14 cellular contexts compared by ENCODE assay signal in the genomic region with DNA sequence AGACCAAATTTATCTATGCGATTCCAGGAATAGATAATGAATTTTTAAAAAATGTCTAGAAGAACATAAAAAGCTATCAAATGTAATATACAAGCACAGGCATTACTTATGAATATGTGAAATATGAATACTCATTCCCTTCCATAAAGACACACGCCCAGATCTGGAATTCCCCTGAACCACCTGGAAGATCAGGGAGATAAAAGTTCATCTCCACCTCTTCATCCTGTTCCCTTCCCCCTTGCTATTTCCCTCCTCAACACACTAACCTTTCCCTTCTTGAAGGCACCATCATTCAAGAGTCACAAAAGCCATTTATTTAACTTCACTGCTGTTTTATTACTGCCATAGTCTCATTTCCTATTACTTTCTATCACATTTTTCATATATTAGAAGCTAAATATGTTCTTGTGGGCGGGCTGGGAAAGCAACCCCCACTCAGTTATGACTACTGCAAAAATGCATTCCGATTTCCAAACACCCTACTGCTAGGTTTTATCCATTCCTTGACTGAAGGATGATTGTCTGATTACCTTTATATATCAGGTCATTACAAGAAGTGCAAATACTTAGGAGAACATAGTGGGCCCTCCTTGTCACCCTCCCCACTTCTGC. TPM values are rescaled to one million over a fixed set of nuclear protein-coding genes. Genes with fewer than 3 reads are reported as not detected.
DNase-seq lines count a peak whose midpoint lies in the region; ATAC-seq and TF ChIP-seq lines count a peak whose summit lies in the region.
"Had no signal": no experiment of that assay in that cellular context is flagged by ENCODE, and none has a peak within 500 bp of the region (broad histone marks: within the 10 kb centered on the region; RNA-seq: fewer than 3 reads in every experiment).

No MANE protein-coding gene starts in this region.

- DNase-seq in HCEC 1CT (peak; percentile 77), activated B cell treated with CpG ODN at 0.5 μM for 24 hours (no peak), suprapubic skin (ENCODE audit: low spot score in 2 of 2) (no peak), NCI-H187 treated with DMSO at 0.1 percent for 48 hours (lab: John Stamatoyannopoulos, UW) (no peak), DMS 273 (lab: John Stamatoyannopoulos, UW; ENCODE audit: unreplicated experiment) (no peak), GM20000 (ENCODE audit: low spot score) (no peak)
- DNase-seq: activated T-cell treated with anti-CD3 and anti-CD28 coated beads, Interleukin-2, amount 50 U/mL, for 24 hours; hypothalamus; naive B cell; NCI-H1105 treated with DMSO at 0.1 percent for 48 hours; NK-92 treated with Interleukin-12 subunit alpha and Interleukin-12 subunit beta, amount 100 ng/mL, for 24 hours had no signal

- H3K9me3 Mint-ChIP-seq in activated B cell treated with CpG ODN at 0.5 μM for 24 hours: no peaks in the 10 kb centered on the region
- H3K9me3 Mint-ChIP-seq: activated T-cell treated with anti-CD3 and anti-CD28 coated beads, Interleukin-2, amount 50 U/mL, for 24 hours; central memory CD8-positive, alpha-beta T cell; naive B cell had no signal

- 58% methylated on average over 4 of the region's 4 CpGs for WGBS in suprapubic skin

- H3K4me3 ChIP-seq in iPS-18a (ENCODE audit: low read length) (peak overlapping the region; percentile 5), suprapubic skin (no peak overlapping the region)

- H3K4me1 ChIP-seq in iPS-18a (ENCODE audit: control insufficient read depth, low read depth, low read length): peaks cover 58% of the 10 kb centered on the region
- H3K4me1 ChIP-seq in suprapubic skin: peaks cover 71% of the 10 kb centered on the region

- intact Hi-C loops in activated B cell treated with CpG ODN at 0.5 μM for 24 hours (cut with micrococcal nuclease): no loop called here

- peaks cover 55% of the 10 kb centered on the region for H3K4me1 Mint-ChIP-seq in activated B cell treated with CpG ODN at 0.5 μM for 24 hours
- H3K4me1 Mint-ChIP-seq: central memory CD8-positive, alpha-beta T cell had no signal

- no peak for TF ChIP-seq CTCF in activated B cell treated with CpG ODN at 0.5 μM for 24 hours (IDR thresholded peaks at IDR 0.05)
- no peak for TF ChIP-seq CTCF in suprapubic skin (IDR thresholded peaks at IDR 0.05)
- no peak for TF ChIP-seq CTCF in GM20000 (IDR thresholded peaks at IDR 0.05; ENCODE audit: extremely low read depth, missing control alignments)

- CTCF ChIA-PET in activated B cell treated with CpG ODN at 0.5 μM for 24 hours (lab: Charles Lee): no interaction called here

- H3K4me3 Mint-ChIP-seq in activated B cell treated with CpG ODN at 0.5 μM for 24 hours: peak overlapping the region; percentile 29
- H3K4me3 Mint-ChIP-seq: activated T-cell treated with anti-CD3 and anti-CD28 coated beads, Interleukin-2, amount 50 U/mL, for 24 hours; central memory CD8-positive, alpha-beta T cell; naive B cell had no signal

- H3K27ac Mint-ChIP-seq in activated B cell treated with CpG ODN at 0.5 μM for 24 hours: peak overlapping the region; percentile 60
- H3K27ac Mint-ChIP-seq: activated T-cell treated with anti-CD3 and anti-CD28 coated beads, Interleukin-2, amount 50 U/mL, for 24 hours had no signal

- no peaks in the 10 kb centered on the region for H3K36me3 Mint-ChIP-seq in activated B cell treated with CpG ODN at 0.5 μM for 24 hours (ENCODE audit: low read depth)
- H3K36me3 Mint-ChIP-seq: naive B cell had no signal

- POLR2A ChIA-PET in activated B cell treated with CpG ODN at 0.5 μM for 24 hours (lab: Charles Lee): interaction anchor here (3.4 kb wide), 1 partner anchor 16 kb away, joined by 14 read pairs; the partner anchor contains the start of genes FGD6 and VEZT

- H3K27me3 Mint-ChIP-seq in activated B cell treated with CpG ODN at 0.5 μM for 24 hours: no peaks in the 10 kb centered on the region
- H3K27me3 Mint-ChIP-seq: central memory CD8-positive, alpha-beta T cell; naive B cell had no signal

- H3K9ac ChIP-seq in iPS-18a (ENCODE audit: low read length): no peak overlapping the region

- H3K27ac ChIP-seq in iPS-18a (ENCODE audit: low read length) (no peak overlapping the region), suprapubic skin (peak overlapping the region; percentile 39)

- H3K36me3 ChIP-seq in iPS-18a (ENCODE audit: control insufficient read depth, low read depth, low read length) (no peaks in the 10 kb centered on the region), suprapubic skin (no peaks in the 10 kb centered on the region)
- H3K36me3 ChIP-seq: thoracic aorta had no signal

- H3K9me3 ChIP-seq in iPS-18a (ENCODE audit: control insufficient read depth, low read depth, low read length) (no peaks in the 10 kb centered on the region), suprapubic skin (no peaks in the 10 kb centered on the region)
- H3K9me3 ChIP-seq: thoracic aorta had no signal

- TF ChIP-seq EP300 in suprapubic skin (IDR thresholded peaks at IDR 0.05): no peak

- H3K27me3 ChIP-seq in iPS-18a (ENCODE audit: control insufficient read depth, insufficient read depth, low read length): no peaks in the 10 kb centered on the region
- no peaks in the 10 kb centered on the region for H3K27me3 ChIP-seq in suprapubic skin

- no peak for ATAC-seq in activated B cell treated with CpG ODN at 0.5 μM for 24 hours (ENCODE audit: low read depth)

- TF ChIP-seq POLR2A in suprapubic skin (IDR thresholded peaks at IDR 0.05): no peak

RNA-seq across cellular contexts. Expression of gene FGD6, which starts 16.1 kb away (rescaled TPM):
- 3.7 and 5.4 TPM in 2 replicates for total RNA-seq in activated B cell treated with CpG ODN at 0.5 μM for 24 hours
- 10 to 100 TPM; 16.2 to 46.9 (median 25.0) TPM for total RNA-seq in suprapubic skin

RNA-seq across cellular contexts. Expression of gene VEZT, which starts 16.4 kb away (rescaled TPM):
- 47.2 and 58.7 TPM in 2 replicates for total RNA-seq in activated B cell treated with CpG ODN at 0.5 μM for 24 hours
- total RNA-seq in suprapubic skin: 100 to 1,000 TPM in 1 of 4 donors, 10 to 100 TPM in 3; 64.0 to 117 (median 70.9) TPM
